Comparison of ENCODE assay signal across 8 cellular contexts in genomic region chr4:113762061-113762850, GRCh38. TPM values are rescaled to one million over a fixed set of nuclear protein-coding genes. Genes with fewer than 3 reads are reported as not detected.
DNase-seq lines count a peak whose midpoint lies in the region; ATAC-seq lines count a peak whose summit lies in the region.

No MANE protein-coding gene starts in this region.

- H3K36me3 ChIP-seq in BLaER1 treated with 17β-estradiol and CSF1 and Interleukin-3, amounts not matched to agents 10 nM and 100 nM = peaks cover 0 to 6% (median 0%) of the 10 kb centered on the region in 11 experiments; a peak in 7 of 22 replicates

- intact Hi-C loops in left colon (cut with DNase I, micrococcal nuclease) = loop anchor here in 1 of 2 donors (5.0 kb wide), 1 partner anchor 215 kb away; no protein-coding TSS in a partner anchor

- DNase-seq in NCI-H526 treated with DMSO at 0.1 percent for 48 hours (lab: John Stamatoyannopoulos, UW) (peak; percentile 96), cortex of kidney (lab: John Stamatoyannopoulos, UW) (peak; percentile 59), left colon (peak; percentile 99 to 100)
- peak; percentile 99 for DNase-seq in activated CD4-positive, alpha-beta T cell treated with anti-CD3 and anti-CD28 coated beads, Interleukin-2, amount 50 U/mL, for 1 hour
- DNase-seq in stimulated activated CD4-positive, alpha-beta T cell treated with anti-CD3 and anti-CD28 coated beads, Interleukin-1b, Interleukin-23, amount 100 ng/mL, for 4 hours (ENCODE audit: low read depth in 2 of 2) = peak; percentile 95 to 98

- ATAC-seq in GM19324 (IDR thresholded peaks at IDR 0.05; ENCODE audit: low FRiP score, unreplicated experiment) (peak; percentile 69), HG03460 (IDR thresholded peaks at IDR 0.05; ENCODE audit: unreplicated experiment) (peak; percentile 62), left colon (peak; percentile 75)

- H3K4me1 ChIP-seq in BLaER1 treated with 17β-estradiol and CSF1 and Interleukin-3, amounts not matched to agents 10 nM and 100 nM = peaks cover 13 to 33% (median 23%) of the 10 kb centered on the region in 10 experiments

- peak overlapping the region; percentile 87 to 98 (median 95) for H3K27ac ChIP-seq in BLaER1 treated with 17β-estradiol and CSF1 and Interleukin-3, amounts not matched to agents 10 nM and 100 nM

- peak overlapping the region; percentile 81 to 97 (median 94) for H3K4me3 ChIP-seq in BLaER1 treated with 17β-estradiol and CSF1 and Interleukin-3, amounts not matched to agents 10 nM and 100 nM

- peaks cover 0 to 19% (median 0%) of the 10 kb centered on the region in 11 experiments; a peak in 6 of 22 replicates for H4K20me1 ChIP-seq in BLaER1 treated with 17β-estradiol and CSF1 and Interleukin-3, amounts not matched to agents 10 nM and 100 nM

- H3K9ac ChIP-seq in BLaER1 treated with 17β-estradiol and CSF1 and Interleukin-3, amounts not matched to agents 10 nM and 100 nM = peak overlapping the region; percentile 90 to 96 (median 93)

- H3K4me2 ChIP-seq in BLaER1 treated with 17β-estradiol and CSF1 and Interleukin-3, amounts not matched to agents 10 nM and 100 nM = peak overlapping the region; percentile 82 to 95 (median 85)

- no peaks in the 10 kb centered on the region for H3K9me3 ChIP-seq in BLaER1 treated with 17β-estradiol and CSF1 and Interleukin-3, amounts not matched to agents 10 nM and 100 nM (replicated peaks in 1 of 11)

- H3K27me3 ChIP-seq in BLaER1 treated with 17β-estradiol and CSF1 and Interleukin-3, amounts not matched to agents 10 nM and 100 nM = no peaks in the 10 kb centered on the region

RNA-seq across cellular contexts. Expression of gene CAMK2D, which starts 0.7 kb away (rescaled TPM):
- 10 to 100 TPM; 86.6 to 87.3 TPM for total RNA-seq in left colon

Comparison
In these comparisons a context has a peak if more than half of its experiments do, and no peak if none do; other contexts are left out.
1. Peak in every context shown above with its lines: DNase-seq, ATAC-seq, H3K4me3 ChIP-seq and H3K27ac ChIP-seq.